ENCODE assay signal across 23 cellular contexts in genomic region chr7:12092499-12093130, GRCh38.
"Had no signal": no experiment of that assay in that cellular context is flagged by ENCODE, and none has a peak within 500 bp of the region (broad histone marks: within the 10 kb centered on the region; RNA-seq: fewer than 3 reads in every experiment).

No MANE protein-coding gene starts in this region.

- H3K36me3 Mint-ChIP-seq: activated naive CD8-positive, alpha-beta T cell treated with anti-CD3 and anti-CD28 coated beads, Interleukin-2, amount 10 ng/mL, durations not matched to agents 7 days and 5 days; immature natural killer cell had no signal

- H3K27me3 ChIP-seq: cardiac muscle cell, esophagus squamous epithelium, right atrium auricular region, suprapubic skin had no signal

- H3K27ac Mint-ChIP-seq: activated B cell treated with CpG ODN at 0.5 μM for 24 hours; activated CD4-positive, alpha-beta T cell treated with anti-CD3 and anti-CD28 coated beads, Interleukin-2, amount 10 ng/mL, durations not matched to agents 24 days and 14 days; activated naive CD8-positive, alpha-beta T cell treated with anti-CD3 and anti-CD28 coated beads, Interleukin-2, amount 10 ng/mL, durations not matched to agents 7 days and 5 days; immature natural killer cell; mesothelial cell of epicardium; progenitor cell of endocrine pancreas had no signal

- H3K4me1 ChIP-seq: esophagus squamous epithelium, lower lobe of right lung, right atrium auricular region had no signal

- H3K4me1 Mint-ChIP-seq: activated B cell treated with CpG ODN at 0.5 μM for 24 hours; activated CD4-positive, alpha-beta T cell treated with anti-CD3 and anti-CD28 coated beads, Interleukin-2, amount 10 ng/mL, durations not matched to agents 24 days and 14 days; immature natural killer cell had no signal

- H3K36me3 ChIP-seq: cardiac muscle cell, esophagus squamous epithelium, lower lobe of right lung, right atrium auricular region, suprapubic skin had no signal

- H3K27me3 Mint-ChIP-seq: activated B cell treated with CpG ODN at 0.5 μM for 24 hours; activated naive CD8-positive, alpha-beta T cell treated with anti-CD3 and anti-CD28 coated beads, Interleukin-2, amount 10 ng/mL, durations not matched to agents 7 days and 5 days; progenitor cell of endocrine pancreas had no signal

- H3K4me3 Mint-ChIP-seq: activated B cell treated with CpG ODN at 0.5 μM for 24 hours; activated CD4-positive, alpha-beta T cell treated with anti-CD3 and anti-CD28 coated beads, Interleukin-2, amount 10 ng/mL, durations not matched to agents 24 days and 14 days; activated naive CD8-positive, alpha-beta T cell treated with anti-CD3 and anti-CD28 coated beads, Interleukin-2, amount 10 ng/mL, durations not matched to agents 7 days and 5 days; immature natural killer cell; mesothelial cell of epicardium had no signal

- H3K9me3 ChIP-seq: esophagus squamous epithelium, lower lobe of right lung, right atrium auricular region, suprapubic skin had no signal

- H3K4me3 ChIP-seq: cardiac muscle cell, esophagus squamous epithelium, lower lobe of right lung, right atrium auricular region, suprapubic skin had no signal

- H3K9me3 Mint-ChIP-seq: activated B cell treated with CpG ODN at 0.5 μM for 24 hours; activated CD4-positive, alpha-beta T cell treated with anti-CD3 and anti-CD28 coated beads, Interleukin-2, amount 10 ng/mL, durations not matched to agents 24 days and 14 days; immature natural killer cell had no signal

- DNase-seq: activated B cell treated with CpG ODN at 0.5 μM for 24 hours; activated CD4-positive, alpha-beta T cell treated with anti-CD3 and anti-CD28 coated beads, Interleukin-2, amount 10 ng/mL, durations not matched to agents 24 days and 14 days; activated CD8-positive, alpha-beta memory T cell treated with anti-CD3 and anti-CD28 coated beads, Interleukin-2, amount 50 U/mL, for 48 hours; activated gamma-delta T cell treated with Interleukin-2 at 50 U/mL for 16 hours; activated naive CD8-positive, alpha-beta T cell treated with anti-CD3 and anti-CD28 coated beads, Interleukin-2, amount 10 ng/mL, durations not matched to agents 7 days and 5 days; anterior cingulate cortex; esophagus squamous epithelium; foreskin melanocyte; head of caudate nucleus; immature natural killer cell; left colon; lower lobe of right lung; small intestine; stimulated activated CD4-positive, alpha-beta T cell treated with anti-CD3 and anti-CD28 coated beads, Interleukin-4, amount 100 ng/mL, for 4 hours; stimulated activated CD8-positive, alpha-beta memory T cell treated with anti-CD3 and anti-CD28 coated beads, Interleukin-4, amount 100 ng/mL, for 48 hours; stimulated activated naive CD8-positive, alpha-beta T cell treated with anti-CD3 and anti-CD28 coated beads, Interleukin-15, Interleukin-2, amounts not matched to agents 100 U/mL and 50 U/mL, for 24 hours; T-helper 2 cell; trophoblast cell had no signal
